Comparison of ENCODE assay signal across 12 cellular contexts in genomic region chr4:1137063-1137771, GRCh38. TPM values are rescaled to one million over a fixed set of nuclear protein-coding genes. Genes with fewer than 3 reads are reported as not detected.
DNase-seq lines count a peak whose midpoint lies in the region; ATAC-seq and FAIRE-seq lines count a peak whose summit lies in the region.
"Had no signal": no experiment of that assay in that cellular context is flagged by ENCODE, and none has a peak within 500 bp of the region (broad histone marks: within the 10 kb centered on the region; RNA-seq: fewer than 3 reads in every experiment).

No MANE protein-coding gene starts in this region.

- peak overlapping the region; percentile 62 for H3K4me3 Mint-ChIP-seq in activated CD4-positive, alpha-beta T cell treated with anti-CD3 and anti-CD28 coated beads for 36 hours

- WGBS in small intestine, 3 donors = 29 to 53% (median 32%) methylated on average over 8 of the region's 8 CpGs

- H3K27me3 Mint-ChIP-seq in activated CD4-positive, alpha-beta T cell treated with anti-CD3 and anti-CD28 coated beads for 36 hours = peaks cover 2% of the 10 kb centered on the region

- peaks cover 2% of the 10 kb centered on the region for H3K4me1 ChIP-seq in effector memory CD4-positive, alpha-beta T cell (ENCODE audit: control insufficient read depth, insufficient read depth, low read length, poor library complexity, severe bottlenecking)
- H3K4me1 ChIP-seq in small intestine (ENCODE audit: control insufficient read depth in 2 of 2, insufficient read depth in 1 of 2, low read depth in 1 of 2, low read length in 1 of 2) = no peaks in the 10 kb centered on the region
- H3K4me1 ChIP-seq: tibial artery had no signal

- H3K36me3 ChIP-seq in effector memory CD4-positive, alpha-beta T cell (ENCODE audit: control insufficient read depth, insufficient read depth, low read length) = no peaks in the 10 kb centered on the region
- H3K36me3 ChIP-seq in small intestine (ENCODE audit: control insufficient read depth in 2 of 2, insufficient read depth in 2 of 2, low read length in 2 of 2) = no peaks in the 10 kb centered on the region
- H3K36me3 ChIP-seq: brain microvascular endothelial cell, tibial artery had no signal

- DNase-seq in activated CD4-positive, alpha-beta T cell treated with anti-CD3 and anti-CD28 coated beads for 36 hours = no peak
- DNase-seq in activated CD4-positive, alpha-beta T cell treated with anti-CD3 and anti-CD28 coated beads for 4 hours = no peak
- DNase-seq in OCI-M1 (lab: John Stamatoyannopoulos, UW) (peak; percentile 77), small intestine (peak; percentile 49), SW480 (ENCODE audit: low spot score) (no peak), anterior cingulate cortex (lab: John Stamatoyannopoulos, UW) (no peak)
- DNase-seq in effector memory CD4-positive, alpha-beta T cell = no peak
- DNase-seq: ACHN, brain microvascular endothelial cell, NCI-H774, tibial artery had no signal

- CTCF ChIA-PET in activated CD4-positive, alpha-beta T cell treated with anti-CD3 and anti-CD28 coated beads for 36 hours (lab: Charles Lee) = interaction anchor here (0.7 to 2.0 kb wide), 11 partner anchors 8 to 219 kb away, joined by 3 to 7 read pairs (median 4); no protein-coding TSS in a partner anchor

- no peaks in the 10 kb centered on the region for H3K9me3 ChIP-seq in effector memory CD4-positive, alpha-beta T cell (ENCODE audit: control insufficient read depth, low read length)
- H3K9me3 ChIP-seq in small intestine (ENCODE audit: control insufficient read depth, low read depth) = no peaks in the 10 kb centered on the region
- H3K9me3 ChIP-seq: tibial artery had no signal

- H3K27ac ChIP-seq in effector memory CD4-positive, alpha-beta T cell (ENCODE audit: insufficient read depth, low read length, poor library complexity, severe bottlenecking) = no peak overlapping the region
- H3K27ac ChIP-seq in small intestine (ENCODE audit: low read depth in 1 of 2, low read length in 1 of 2) = no peak overlapping the region
- H3K27ac ChIP-seq: brain microvascular endothelial cell, tibial artery had no signal

- H3K36me3 Mint-ChIP-seq in activated CD4-positive, alpha-beta T cell treated with anti-CD3 and anti-CD28 coated beads for 36 hours (ENCODE audit: low read depth) = no peaks in the 10 kb centered on the region

- H3K4me1 Mint-ChIP-seq in activated CD4-positive, alpha-beta T cell treated with anti-CD3 and anti-CD28 coated beads for 36 hours = peaks cover 18% of the 10 kb centered on the region

- intact Hi-C loops in activated CD4-positive, alpha-beta T cell treated with anti-CD3 and anti-CD28 coated beads for 36 hours (cut with DNase I, micrococcal nuclease) = no loop called here

- H3K9me3 Mint-ChIP-seq in activated CD4-positive, alpha-beta T cell treated with anti-CD3 and anti-CD28 coated beads for 36 hours (ENCODE audit: low read depth) = no peaks in the 10 kb centered on the region

- no peaks in the 10 kb centered on the region for H3K27me3 ChIP-seq in effector memory CD4-positive, alpha-beta T cell (replicated peaks; ENCODE audit: control insufficient read depth, insufficient read depth, low read length, poor library complexity, severe bottlenecking)
- H3K27me3 ChIP-seq in small intestine (ENCODE audit: control insufficient read depth in 2 of 2, insufficient read depth in 2 of 2, low read length in 2 of 2) = no peaks in the 10 kb centered on the region

- FAIRE-seq in small intestine (lab: Jason Lieb, UNC) = peak; percentile 30

- peak overlapping the region; percentile 58 for H3K27ac Mint-ChIP-seq in activated CD4-positive, alpha-beta T cell treated with anti-CD3 and anti-CD28 coated beads for 36 hours

- POLR2A ChIA-PET in activated CD4-positive, alpha-beta T cell treated with anti-CD3 and anti-CD28 coated beads for 36 hours (lab: Charles Lee) = interaction anchor here (0.7 kb wide), 1 partner anchor 13 kb away, joined by 3 read pairs; no protein-coding TSS in a partner anchor

- ATAC-seq in activated CD4-positive, alpha-beta T cell treated with anti-CD3 and anti-CD28 coated beads for 36 hours = peak; percentile 55
- ATAC-seq in HG02763 (IDR thresholded peaks at IDR 0.05; ENCODE audit: unreplicated experiment) = no peak

- H3K4me3 ChIP-seq in effector memory CD4-positive, alpha-beta T cell (ENCODE audit: insufficient read depth, low read depth, low read length, poor library complexity, severe bottlenecking) = peak overlapping the region; percentile 21
- peak overlapping the region in 1 of 2 donors; percentile 11 for H3K4me3 ChIP-seq in small intestine (ENCODE audit: low read depth in 1 of 2, low read length in 2 of 2)
- H3K4me3 ChIP-seq: tibial artery had no signal

RNA-seq across cellular contexts. Expression of gene RNF212, which starts 23.9 kb away (rescaled TPM):
- 1 to 10 TPM; 2.4 to 5.6 TPM for total RNA-seq in activated CD4-positive, alpha-beta T cell treated with anti-CD3 and anti-CD28 coated beads for 36 hours
- polyA plus RNA-seq in small intestine = 1 to 10 TPM in 2 of 3 donors, not detected in 1; 1.4 to 1.7 TPM

RNA-seq across cellular contexts. Expression of gene SPON2, which starts 35.2 kb away (rescaled TPM):
- total RNA-seq in activated CD4-positive, alpha-beta T cell treated with anti-CD3 and anti-CD28 coated beads for 36 hours = 1 to 10 TPM; 7.5 to 8.5 TPM
- 10 to 100 TPM; 12.7 to 61.0 (median 34.3) TPM for polyA plus RNA-seq in small intestine

Comparison
In these comparisons a context has a peak if more than half of its experiments do, and no peak if none do; other contexts are left out.
1. DNase-seq: peak in OCI-M1 (single experiment) and small intestine (single experiment); none in activated CD4-positive, alpha-beta T cell treated with anti-CD3 and anti-CD28 coated beads for 36 hours (single experiment), activated CD4-positive, alpha-beta T cell treated with anti-CD3 and anti-CD28 coated beads for 4 hours (0 of 2), effector memory CD4-positive, alpha-beta T cell (0 of 3), SW480 (single experiment) and anterior cingulate cortex (0 of 58).